8 cellular contexts compared by ENCODE assay signal in genomic region chr11:57751676-57752253, GRCh38. TPM values are rescaled to one million over a fixed set of nuclear protein-coding genes. Genes with fewer than 3 reads are reported as not detected.
DNase-seq lines count a peak whose midpoint lies in the region; ATAC-seq, FAIRE-seq and TF ChIP-seq lines count a peak whose summit lies in the region.

A gene with protein sequence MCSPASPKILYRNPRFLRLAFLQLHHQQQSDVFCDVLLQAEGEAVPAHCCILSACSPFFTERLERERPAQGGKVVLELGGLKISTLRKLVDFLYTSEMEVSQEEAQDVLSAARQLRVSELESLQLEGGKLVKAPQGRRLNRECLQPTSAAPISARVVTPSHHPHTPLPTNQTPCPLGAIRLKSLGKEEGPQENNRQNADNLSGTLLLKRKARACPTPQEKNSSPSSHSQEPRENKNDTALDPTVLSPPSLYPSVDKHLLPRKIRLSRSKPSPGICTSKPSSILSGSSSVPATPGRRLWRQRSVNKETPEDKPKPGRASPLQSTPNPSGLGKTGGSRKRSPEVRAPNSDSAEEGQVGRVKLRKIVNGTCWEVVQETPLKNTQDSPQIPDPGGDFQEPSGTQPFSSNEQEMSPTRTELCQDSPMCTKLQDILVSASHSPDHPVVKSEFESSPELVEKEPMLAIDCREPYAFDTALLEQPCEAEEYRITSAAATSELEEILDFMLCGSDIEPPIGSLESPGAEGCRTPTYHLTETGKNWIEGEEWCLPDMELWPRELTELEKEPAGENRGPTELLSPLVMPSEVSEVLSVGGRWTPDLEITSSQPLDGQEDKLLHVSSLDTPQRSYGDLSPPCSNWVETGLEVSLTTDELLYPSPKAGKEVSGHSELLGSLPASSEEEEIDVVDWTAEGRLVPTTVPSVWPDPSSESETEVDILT (minus strand): TSS chr11:57751819. CDS start chr11:57751188, 631 bp downstream.

- peak; percentile 66 for DNase-seq in activated CD4-positive, alpha-beta T cell treated with anti-CD3 and anti-CD28 coated beads, Interleukin-2, amount 10 ng/mL, durations not matched to agents 24 days and 14 days
- DNase-seq in activated CD4-positive, alpha-beta T cell treated with anti-CD3 and anti-CD28 coated beads, Interleukin-2, amount 50 U/mL, for 48 hours = no peak
- DNase-seq in NCI-H146 treated with DMSO at 0.1 percent for 48 hours (lab: John Stamatoyannopoulos, UW; ENCODE audit: unreplicated experiment) (peak; percentile 9), astrocyte of the hippocampus (ENCODE audit: low read depth, low spot score) (peak; percentile 69), keratinocyte (ENCODE audit: low read depth, low spot score) (no peak), aorta (no peak)
- no peak for DNase-seq in activated CD8-positive, alpha-beta memory T cell treated with anti-CD3 and anti-CD28 coated beads, Interleukin-2, amount 50 U/mL, for 4 hours

- H3K36me3 ChIP-seq in keratinocyte (ENCODE audit: control insufficient read depth in 2 of 2, extremely low read depth in 1 of 2, insufficient read depth in 2 of 2, low read length in 2 of 2) (no peaks in the 10 kb centered on the region), aorta (ENCODE audit: control insufficient read depth in 1 of 2, insufficient read depth in 2 of 2, low read length in 1 of 2) (no peaks in the 10 kb centered on the region)

- no peak within 1 kb of the TSS for H3K4me3 ChIP-seq in keratinocyte (ENCODE audit: control insufficient read depth in 2 of 3, extremely low read depth in 1 of 3, insufficient read depth in 2 of 3, low read depth in 1 of 3, low read length in 3 of 3)
- H3K4me3 ChIP-seq in aorta (ENCODE audit: low read length in 2 of 2) = no peak within 1 kb of the TSS

- H3K27ac Mint-ChIP-seq in activated CD4-positive, alpha-beta T cell treated with anti-CD3 and anti-CD28 coated beads, Interleukin-2, amount 10 ng/mL, durations not matched to agents 24 days and 14 days = no peak within 1 kb of the TSS

- H3K27me3 Mint-ChIP-seq in activated CD4-positive, alpha-beta T cell treated with anti-CD3 and anti-CD28 coated beads, Interleukin-2, amount 10 ng/mL, durations not matched to agents 24 days and 14 days = no peaks in the 10 kb centered on the region

- H3K4me1 Mint-ChIP-seq in activated CD4-positive, alpha-beta T cell treated with anti-CD3 and anti-CD28 coated beads, Interleukin-2, amount 10 ng/mL, durations not matched to agents 24 days and 14 days = peaks cover 18% of the 10 kb centered on the region

- H3K36me3 Mint-ChIP-seq in activated CD4-positive, alpha-beta T cell treated with anti-CD3 and anti-CD28 coated beads, Interleukin-2, amount 10 ng/mL, durations not matched to agents 24 days and 14 days (ENCODE audit: low read depth) = peaks cover 15% of the 10 kb centered on the region

- dilution Hi-C loops in keratinocyte (cut with MboI; ENCODE audit: extremely low pct_ligation_motif_present, low sequenced_read_pairs) = no loop called here

- H3K79me2 ChIP-seq in keratinocyte (ENCODE audit: control insufficient read depth, insufficient read depth, low read length) = no peaks in the 10 kb centered on the region

- H3K4me2 ChIP-seq in keratinocyte (ENCODE audit: control insufficient read depth, extremely low read depth, insufficient read depth, low read depth, low read length) = no peak within 1 kb of the TSS

- H3K27me3 ChIP-seq in keratinocyte (ENCODE audit: control insufficient read depth, extremely low read depth, insufficient read depth, low read length) (no peaks in the 10 kb centered on the region), aorta (ENCODE audit: control insufficient read depth in 1 of 2, insufficient read depth in 2 of 2, low read length in 1 of 2) (no peaks in the 10 kb centered on the region)

- peak; percentile 29 for FAIRE-seq in keratinocyte (lab: Jason Lieb, UNC)

- H3K9me3 Mint-ChIP-seq in activated CD4-positive, alpha-beta T cell treated with anti-CD3 and anti-CD28 coated beads, Interleukin-2, amount 10 ng/mL, durations not matched to agents 24 days and 14 days = no peaks in the 10 kb centered on the region

- no peaks in the 10 kb centered on the region for H3K4me1 ChIP-seq in keratinocyte (ENCODE audit: control insufficient read depth, extremely low read depth, insufficient read depth, low read length)
- no peaks in the 10 kb centered on the region for H3K4me1 ChIP-seq in aorta (ENCODE audit: control insufficient read depth in 1 of 2, insufficient read depth in 2 of 2, low read length in 2 of 2)

- no peak within 1 kb of the TSS for H2AFZ ChIP-seq in keratinocyte (ENCODE audit: control insufficient read depth, low read length)

- no peak within 1 kb of the TSS for H3K4me3 Mint-ChIP-seq in activated CD4-positive, alpha-beta T cell treated with anti-CD3 and anti-CD28 coated beads, Interleukin-2, amount 10 ng/mL, durations not matched to agents 24 days and 14 days

- no peaks in the 10 kb centered on the region for H3K9me1 ChIP-seq in keratinocyte (ENCODE audit: control insufficient read depth, extremely low read depth, insufficient read depth, low read length)

- TF ChIP-seq CTCF in keratinocyte (optimal IDR thresholded peaks at IDR 0.05 in 1 of 3, IDR thresholded peaks at IDR 0.05 in 1 of 3, conservative IDR thresholded peaks at IDR 0.05 in 1 of 3; ENCODE audit: extremely low read depth in 1 of 3, insufficient read depth in 2 of 3, low read length in 3 of 3) = peak; percentile 51 to 60 (median 59)

- ATAC-seq in aorta (ENCODE audit: low FRiP score) (peak; percentile 63), HG02840 (IDR thresholded peaks at IDR 0.05; ENCODE audit: low FRiP score, unreplicated experiment) (no peak)

- WGBS in aorta, 2 donors = 52 to 56% methylated on average over 10 of the region's 10 CpGs

- intact Hi-C loops in activated CD4-positive, alpha-beta T cell treated with anti-CD3 and anti-CD28 coated beads, Interleukin-2, amount 10 ng/mL, durations not matched to agents 24 days and 14 days (cut with micrococcal nuclease) = loop anchor here (1.0 kb wide), 1 partner anchor 49 kb away; no protein-coding TSS in a partner anchor
- intact Hi-C loops in aorta (cut with DNase I) = no loop called here

- H3K27ac ChIP-seq in keratinocyte (ENCODE audit: control insufficient read depth, insufficient read depth, low read length) = no peak within 1 kb of the TSS
- no peak within 1 kb of the TSS for H3K27ac ChIP-seq in aorta (ENCODE audit: low read depth in 1 of 2, low read length in 2 of 2)

- no peak within 1 kb of the TSS for H3K9ac ChIP-seq in keratinocyte (ENCODE audit: control insufficient read depth, extremely low read depth, insufficient read depth, low read length)

- no peaks in the 10 kb centered on the region for H4K20me1 ChIP-seq in keratinocyte (ENCODE audit: control insufficient read depth, extremely low read depth, insufficient read depth, low read length)

- H3K9me3 ChIP-seq in keratinocyte (ENCODE audit: control insufficient read depth, low read depth, low read length) (no peaks in the 10 kb centered on the region), aorta (ENCODE audit: control insufficient read depth, low read length) (no peaks in the 10 kb centered on the region)

RNA-seq across cellular contexts. Expression of the gene that starts here (rescaled TPM):
- total RNA-seq in activated CD4-positive, alpha-beta T cell treated with anti-CD3 and anti-CD28 coated beads, Interleukin-2, amount 10 ng/mL, durations not matched to agents 24 days and 14 days = not detected in 2 replicates
- polyA plus RNA-seq in keratinocyte (not detected in 3 replicates), aorta (under 1 TPM in 1 of 2 donors, not detected in 1; 0.05 TPM)
- polyA plus RNA-seq in keratinocyte (2011; ENCODE audit: low read depth) = not detected
- polyA plus RNA-seq in keratinocyte (2011; cell fraction: cytosol; rRNA removed) = not detected in 2 replicates
- polyA plus RNA-seq in keratinocyte (2011; cell fraction: nucleus; rRNA removed) = not detected in 2 replicates
- 0.17 TPM in 1 of 2 replicates, not detected in the other for polyA plus RNA-seq in keratinocyte (2012; ENCODE audit: low replicate concordance)
- not detected in 3 replicates for polyA minus RNA-seq in keratinocyte
- not detected for polyA minus RNA-seq in keratinocyte (2011; cell fraction: cytosol; rRNA and poly(A)+ RNA removed)
- polyA minus RNA-seq in keratinocyte (2011; cell fraction: nucleus; rRNA and poly(A)+ RNA removed) = not detected in 2 replicates
- total RNA-seq in aorta = not detected

Comparison
In these comparisons a context has a peak if more than half of its experiments do, and no peak if none do; other contexts are left out.
1. Peak in DNase-seq in activated CD4-positive, alpha-beta T cell treated with anti-CD3 and anti-CD28 coated beads, Interleukin-2, amount 10 ng/mL, durations not matched to agents 24 days and 14 days; RNA of the gene not detected or under 1 TPM.
2. Peak in ATAC-seq in aorta; RNA of the gene not detected or under 1 TPM.
3. DNase-seq: peak in NCI-H146 treated with DMSO at 0.1 percent for 48 hours (single experiment) and astrocyte of the hippocampus (single experiment); none in activated CD4-positive, alpha-beta T cell treated with anti-CD3 and anti-CD28 coated beads, Interleukin-2, amount 50 U/mL, for 48 hours (0 of 2), keratinocyte (single experiment), aorta (0 of 2) and activated CD8-positive, alpha-beta memory T cell treated with anti-CD3 and anti-CD28 coated beads, Interleukin-2, amount 50 U/mL, for 4 hours (single experiment).